Comparison of ENCODE assay signal across 18 cellular contexts in genomic region chr12:117261267-117261666, GRCh38.
DNase-seq lines count a peak whose midpoint lies in the region; ATAC-seq and TF ChIP-seq lines count a peak whose summit lies in the region.
"Had no signal": no experiment of that assay in that cellular context is flagged by ENCODE, and none has a peak within 500 bp of the region (broad histone marks: within the 10 kb centered on the region; RNA-seq: fewer than 3 reads in every experiment).

No MANE protein-coding gene starts in this region.

- no peak for TF ChIP-seq CTCF in Panc1 (IDR thresholded peaks at IDR 0.05)
- no peak for TF ChIP-seq CTCF in osteoblast (IDR thresholded peaks at IDR 0.05; ENCODE audit: extremely low read depth, low read depth, low read length)
- TF ChIP-seq CTCF in Caco-2 (IDR thresholded peaks at IDR 0.05; ENCODE audit: insufficient read depth in 1 of 2, low read depth in 1 of 2, low read length in 1 of 2, severe bottlenecking in 1 of 2, unreplicated experiment in 1 of 2), result no peak

- H3F3A ChIP-seq in GM23248 (ENCODE audit: insufficient read depth), result no peaks in the 10 kb centered on the region; the same call in 1 of the 2 replicates

- peak; percentile 34 for DNase-seq in GM23248
- peak; percentile 56 for DNase-seq in Panc1 (ENCODE audit: low read depth, low spot score)
- DNase-seq in dermis blood vessel endothelial cell, result peak; percentile 3
- peak; percentile 23 for DNase-seq in osteoblast (ENCODE audit: insufficient read length, low spot score, missing footprints)
- no peak for DNase-seq in NCI-H82 (lab: John Stamatoyannopoulos, UW)
- no peak for DNase-seq in Caco-2
- no peak for DNase-seq in HuH-7.5 (ENCODE audit: low spot score)
- DNase-seq in NK-92 (lab: John Stamatoyannopoulos, UW; ENCODE audit: unreplicated experiment), result no peak
- DNase-seq: effector CD8-positive, alpha-beta T cell; left cardiac atrium; NCI-H526; stimulated activated CD4-positive, alpha-beta T cell treated with anti-CD3 and anti-CD28 coated beads, Interleukin-12 subunit alpha, Interleukin-12 subunit beta, amount 100 ng/mL, for 4 hours; T-helper 9 cell had no signal

- no peak overlapping the region for H3K4me3 Mint-ChIP-seq in Caco-2 (ENCODE audit: unreplicated experiment)
- H3K4me3 Mint-ChIP-seq: mesothelial cell of epicardium, neural crest cell had no signal

- no peaks in the 10 kb centered on the region for H3K4me1 Mint-ChIP-seq in Caco-2 (ENCODE audit: low read depth, unreplicated experiment)
- H3K4me1 Mint-ChIP-seq: mesothelial cell of epicardium, neural crest cell had no signal

- intact Hi-C loops in Panc1 (cut with micrococcal nuclease; ENCODE audit: unreplicated experiment), result no loop called here
- intact Hi-C loops in Caco-2 (cut with micrococcal nuclease; ENCODE audit: unreplicated experiment), result no loop called here

- H3K36me3 Mint-ChIP-seq in Caco-2 (ENCODE audit: insufficient read depth, unreplicated experiment), result no peaks in the 10 kb centered on the region
- H3K36me3 Mint-ChIP-seq: mesothelial cell of epicardium had no signal

- H3K79me2 ChIP-seq in GM23248 (ENCODE audit: insufficient read depth), result no peaks in the 10 kb centered on the region
- no peaks in the 10 kb centered on the region for H3K79me2 ChIP-seq in osteoblast (ENCODE audit: insufficient read depth, low read length)

- H3K27me3 ChIP-seq in GM23248 (replicated peaks; ENCODE audit: insufficient read depth), result no peaks in the 10 kb centered on the region
- H3K27me3 ChIP-seq in Panc1 (ENCODE audit: control insufficient read depth, insufficient read depth, low read length), result no peaks in the 10 kb centered on the region
- H3K27me3 ChIP-seq in osteoblast (ENCODE audit: insufficient read depth, low read length), result no peaks in the 10 kb centered on the region
- H3K27me3 ChIP-seq in Caco-2 (replicated peaks; ENCODE audit: control insufficient read depth, insufficient read depth, low read length), result no peaks in the 10 kb centered on the region
- H3K27me3 ChIP-seq: BLaER1 treated with 17β-estradiol and CSF1 and Interleukin-3, amounts not matched to agents 10 nM and 100 nM had no signal

- 0 out of 2 replicates have a peak, but pooled peaks have one; percentile 53 for ATAC-seq in Panc1
- ATAC-seq: activated CD4-positive, CD25-positive, alpha-beta regulatory T cell treated with anti-CD3 and anti-CD28 coated beads, Interleukin-2, amount 50 U/mL, for 24 hours; left cardiac atrium had no signal

- CTCF ChIA-PET in Panc1 (lab: Charles Lee), result no interaction called here
- CTCF ChIA-PET in Caco-2 (lab: Charles Lee), result no interaction called here

- no peak overlapping the region for H3K27ac Mint-ChIP-seq in Caco-2 (ENCODE audit: unreplicated experiment)
- H3K27ac Mint-ChIP-seq: mesothelial cell of epicardium had no signal

- in situ Hi-C loops in GM23248 (cut with MboI), result no loop called here
- in situ Hi-C loops in Panc1 (cut with HindIII; ENCODE audit: low pct_unique_long_range_greater_than_20kb, low sequenced_read_pairs), result no loop called here

- H3K9me3 ChIP-seq in GM23248 (ENCODE audit: low read depth) (no peaks in the 10 kb centered on the region), Panc1 (ENCODE audit: control insufficient read depth, insufficient read depth, low read depth, low read length) (no peaks in the 10 kb centered on the region), osteoblast (ENCODE audit: low read depth, low read length) (no peaks in the 10 kb centered on the region), Caco-2 (no peaks in the 10 kb centered on the region)
- H3K9me3 ChIP-seq: BLaER1 treated with 17β-estradiol and CSF1 and Interleukin-3, amounts not matched to agents 10 nM and 100 nM had no signal

- H3K9me3 Mint-ChIP-seq in Caco-2 (ENCODE audit: unreplicated experiment), result no peaks in the 10 kb centered on the region
- H3K9me3 Mint-ChIP-seq: mesothelial cell of epicardium, neural crest cell had no signal

- BruUV-seq in Panc1 (replicated peaks; lab: Mats Ljungman, UMichigan) (no TSS peak), Caco-2 (replicated peaks; lab: Mats Ljungman, UMichigan) (no TSS peak)

- H4K20me1 ChIP-seq in GM23248 (ENCODE audit: insufficient read depth) (no peaks in the 10 kb centered on the region), osteoblast (ENCODE audit: insufficient read depth, low read length) (no peaks in the 10 kb centered on the region)
- H4K20me1 ChIP-seq: BLaER1 treated with 17β-estradiol and CSF1 and Interleukin-3, amounts not matched to agents 10 nM and 100 nM had no signal

- H3K4me1 ChIP-seq in GM23248 (ENCODE audit: insufficient read depth) (no peaks in the 10 kb centered on the region), Panc1 (ENCODE audit: control insufficient read depth, insufficient read depth, low read length) (no peaks in the 10 kb centered on the region), osteoblast (ENCODE audit: insufficient read depth, low read length) (no peaks in the 10 kb centered on the region), Caco-2 (no peaks in the 10 kb centered on the region)
- H3K4me1 ChIP-seq: BLaER1 treated with 17β-estradiol and CSF1 and Interleukin-3, amounts not matched to agents 10 nM and 100 nM had no signal

- no peaks in the 10 kb centered on the region for H3K9me2 ChIP-seq in GM23248 (ENCODE audit: insufficient read depth)

- no peak overlapping the region for H3K4me2 ChIP-seq in GM23248 (ENCODE audit: unreplicated experiment)
- H3K4me2 ChIP-seq in osteoblast (ENCODE audit: insufficient read depth, low read length), result no peak overlapping the region
- H3K4me2 ChIP-seq: BLaER1 treated with 17β-estradiol and CSF1 and Interleukin-3, amounts not matched to agents 10 nM and 100 nM had no signal

- 0 to 1% methylated on average over 2 of the region's 2 CpGs for WGBS in GM23248 (ENCODE audit: low coverage in 1 of 2, low lambda C conversion rate in 2 of 2, missing lambda C conversion rate in 2 of 2), 2 experiments

- H3K36me3 ChIP-seq in GM23248 (ENCODE audit: low read depth), result no peaks in the 10 kb centered on the region
- no peaks in the 10 kb centered on the region for H3K36me3 ChIP-seq in Panc1 (ENCODE audit: control insufficient read depth, insufficient read depth, low read length)
- H3K36me3 ChIP-seq in osteoblast (ENCODE audit: insufficient read depth, low read length), result no peaks in the 10 kb centered on the region
- H3K36me3 ChIP-seq in Caco-2 (ENCODE audit: control insufficient read depth, insufficient read depth, low read length), result no peaks in the 10 kb centered on the region
- H3K36me3 ChIP-seq: BLaER1 treated with 17β-estradiol and CSF1 and Interleukin-3, amounts not matched to agents 10 nM and 100 nM had no signal

- no peak overlapping the region for H3K27ac ChIP-seq in GM23248
- no peak overlapping the region for H3K27ac ChIP-seq in Panc1 (ENCODE audit: low read length)
- H3K27ac ChIP-seq in osteoblast (ENCODE audit: low read depth, low read length), result no peak overlapping the region
- H3K27ac ChIP-seq: BLaER1 treated with 17β-estradiol and CSF1 and Interleukin-3, amounts not matched to agents 10 nM and 100 nM; SK-N-MC had no signal

- no peak overlapping the region for H3K9ac ChIP-seq in GM23248
- H3K9ac ChIP-seq: BLaER1 treated with 17β-estradiol and CSF1 and Interleukin-3, amounts not matched to agents 10 nM and 100 nM had no signal

- no peak overlapping the region for H2AFZ ChIP-seq in GM23248
- H2AFZ ChIP-seq in osteoblast (ENCODE audit: low read length), result no peak overlapping the region

- H3K4me3 ChIP-seq in GM23248 (no peak overlapping the region), Panc1 (ENCODE audit: low read depth in 2 of 2, low read length in 2 of 2) (no peak overlapping the region), osteoblast (ENCODE audit: insufficient read depth, low read length) (no peak overlapping the region), Caco-2 (ENCODE audit: low read depth, low read length) (no peak overlapping the region)
- H3K4me3 ChIP-seq: BLaER1 treated with 17β-estradiol and CSF1 and Interleukin-3, amounts not matched to agents 10 nM and 100 nM; SK-N-MC had no signal

- H3K27me3 Mint-ChIP-seq in Caco-2 (ENCODE audit: insufficient read depth, unreplicated experiment), result peaks cover 15% of the 10 kb centered on the region

- POLR2A ChIA-PET in Panc1 (lab: Charles Lee) (no interaction called here), Caco-2 (lab: Charles Lee) (interaction anchor here (0.6 kb wide), 1 partner anchor 64 kb away, joined by 3 read pairs; no protein-coding TSS in a partner anchor)

Comparison
In these comparisons a context has a peak if more than half of its experiments do, and no peak if none do; other contexts are left out.
1. DNase-seq: peak in GM23248 (single experiment), Panc1 (single experiment), dermis blood vessel endothelial cell (single experiment) and osteoblast (single experiment); none in NCI-H82 (single experiment), Caco-2 (0 of 2), HuH-7.5 (single experiment) and NK-92 (single experiment).